In the genomic region with DNA sequence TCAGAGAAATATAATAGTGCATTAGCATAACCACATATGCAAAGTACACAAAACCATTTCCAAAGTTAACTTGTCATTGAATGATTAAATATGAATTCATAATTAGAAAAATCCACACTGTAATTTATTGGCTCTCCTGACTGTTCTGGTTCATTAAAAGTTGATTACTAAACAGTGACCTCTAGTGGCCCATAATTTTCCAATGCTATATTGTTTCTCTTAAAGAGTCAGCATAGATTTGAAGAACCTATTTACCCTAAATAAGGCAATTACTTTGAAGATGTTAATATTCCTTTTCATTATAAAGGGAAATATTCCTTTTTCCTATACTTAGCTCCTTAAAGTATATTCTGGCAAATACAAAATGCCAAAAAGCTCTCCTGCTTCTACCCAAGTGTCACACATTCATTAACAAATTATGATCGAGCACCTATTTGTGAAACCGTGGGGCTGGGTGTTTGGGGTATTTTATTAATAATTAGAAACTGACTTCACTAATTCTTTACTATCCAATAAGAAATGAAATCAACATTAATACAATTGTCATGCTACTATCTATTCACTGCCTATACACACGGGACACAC, we compare ENCODE assay signal across 8 cellular contexts.
A peak's percentile ranks its signal among the peaks of the same experiment; 100 is the strongest.
DNase-seq lines count a peak whose midpoint lies in the region; ATAC-seq, FAIRE-seq and TF ChIP-seq lines count a peak whose summit lies in the region.

No MANE protein-coding gene starts in this region.

- ATAC-seq in CD8-positive, alpha-beta T cell = no peak
- peak; percentile 63 for ATAC-seq in mucosa of descending colon
- no peak for ATAC-seq in stimulated activated naive CD8-positive, alpha-beta T cell treated with anti-CD3 and anti-CD28 coated beads, Interleukin-15, Interleukin-2, amounts not matched to agents 100 U/mL and 50 U/mL, for 24 hours

- no peak overlapping the region for H3K27ac Mint-ChIP-seq in CD8-positive, alpha-beta T cell

- no peak overlapping the region for H3K4me2 ChIP-seq in OCI-LY7 (ENCODE audit: low read length)

- H3K36me3 ChIP-seq in CD8-positive, alpha-beta T cell (ENCODE audit: insufficient read depth, low read length) = no peaks in the 10 kb centered on the region
- H3K36me3 ChIP-seq in OCI-LY7 (ENCODE audit: insufficient read depth, low read length) = no peaks in the 10 kb centered on the region
- H3K36me3 ChIP-seq in mucosa of descending colon (ENCODE audit: low read depth) = no peaks in the 10 kb centered on the region

- TF ChIP-seq CTCF in CD8-positive, alpha-beta T cell (IDR thresholded peaks at IDR 0.05) = peak; percentile 69
- TF ChIP-seq CTCF in OCI-LY7 (conservative IDR thresholded peaks at IDR 0.05; ENCODE audit: low read length) (peak; percentile 92), mucosa of descending colon (IDR thresholded peaks at IDR 0.05) (peak; percentile 33)

- H3K9me2 ChIP-seq in OCI-LY7 (ENCODE audit: insufficient read depth, low read length) = no peaks in the 10 kb centered on the region

- H3K9me3 Mint-ChIP-seq in CD8-positive, alpha-beta T cell = no peaks in the 10 kb centered on the region

- H3K4me3 Mint-ChIP-seq in CD8-positive, alpha-beta T cell = no peak overlapping the region

- no peaks in the 10 kb centered on the region; the same call in 1 of the 2 replicates for H4K20me1 ChIP-seq in OCI-LY7 (ENCODE audit: insufficient read depth, low read length)

- H3K27ac ChIP-seq in CD8-positive, alpha-beta T cell (ENCODE audit: low read depth, low read length) = no peak overlapping the region
- no peak overlapping the region for H3K27ac ChIP-seq in OCI-LY7 (ENCODE audit: low read depth, low read length, poor library complexity, severe bottlenecking)

- POLR2A ChIA-PET in CD8-positive, alpha-beta T cell (lab: Charles Lee) = no interaction called here
- POLR2A ChIA-PET in OCI-LY7 (lab: Charles Lee) = interaction anchor here (0.7 kb wide), 1 partner anchor 1712 kb away, joined by 4 read pairs; no protein-coding TSS in a partner anchor

- no peaks in the 10 kb centered on the region for H3K4me1 Mint-ChIP-seq in CD8-positive, alpha-beta T cell (ENCODE audit: low read depth)

- no TSS peak for BruUV-seq in OCI-LY7 (replicated peaks; lab: Mats Ljungman, UMichigan)

- peak; percentile 60 for TF ChIP-seq RAD21 in Ishikawa (IDR thresholded peaks at IDR 0.05; ENCODE audit: low read depth)

- no peak for DNase-seq in CD8-positive, alpha-beta T cell
- DNase-seq in OCI-LY7 (ENCODE audit: low spot score) (peak; percentile 35), mucosa of descending colon (peak in 1 of 3 donors; percentile 34), HK-2 (ENCODE audit: unreplicated experiment) (no peak)
- no peak for DNase-seq in activated CD4-positive, CD25-positive, alpha-beta regulatory T cell treated with anti-CD3 and anti-CD28 coated beads, Interleukin-2, amount 50 U/mL, for 72 hours
- no peak for DNase-seq in stimulated activated naive CD8-positive, alpha-beta T cell treated with anti-CD3 and anti-CD28 coated beads, Interleukin-15, Interleukin-2, amounts not matched to agents 100 U/mL and 50 U/mL, for 24 hours

- peaks cover 10% of the 10 kb centered on the region for H3K36me3 Mint-ChIP-seq in CD8-positive, alpha-beta T cell

- H2AFZ ChIP-seq in OCI-LY7 (ENCODE audit: low read length) = no peak overlapping the region

- H3K4me1 ChIP-seq in CD8-positive, alpha-beta T cell (ENCODE audit: insufficient read depth, low read length) = no peaks in the 10 kb centered on the region
- H3K4me1 ChIP-seq in OCI-LY7 (ENCODE audit: insufficient read depth, low read length, poor library complexity, severe bottlenecking) (no peaks in the 10 kb centered on the region), mucosa of descending colon (ENCODE audit: low read depth) (no peaks in the 10 kb centered on the region)

- intact Hi-C loops in CD8-positive, alpha-beta T cell (cut with DNase I, micrococcal nuclease) = loop anchor here in 1 of 2 experiments (1.0 to 5.0 kb wide), 2 partner anchors 364 to 380 kb away; no protein-coding TSS in a partner anchor
- intact Hi-C loops in OCI-LY7 (cut with micrococcal nuclease; ENCODE audit: unreplicated experiment) = no loop called here
- intact Hi-C loops in mucosa of descending colon (cut with DNase I, micrococcal nuclease) = loop anchor here (5.0 to 10.0 kb wide), 3 partner anchors 342 to 369 kb away; no protein-coding TSS in a partner anchor

- no peak for TF ChIP-seq EP300 in Ishikawa (IDR thresholded peaks at IDR 0.05; ENCODE audit: borderline replicate concordance)

- H3K27me3 Mint-ChIP-seq in CD8-positive, alpha-beta T cell (ENCODE audit: low read depth) = no peaks in the 10 kb centered on the region

- no peaks in the 10 kb centered on the region for H3K9me3 ChIP-seq in CD8-positive, alpha-beta T cell (ENCODE audit: low read length)
- H3K9me3 ChIP-seq in OCI-LY7 (ENCODE audit: low read length) = no peaks in the 10 kb centered on the region
- H3K9me3 ChIP-seq in mucosa of descending colon = no peaks in the 10 kb centered on the region

- CTCF ChIA-PET in CD8-positive, alpha-beta T cell (lab: Charles Lee) = interaction anchor here (0.6 to 3.5 kb wide), 8 partner anchors 10 to 1990 kb away, joined by 3 to 12 read pairs (median 3); no protein-coding TSS in a partner anchor
- CTCF ChIA-PET in OCI-LY7 (lab: Charles Lee; ENCODE audit: unreplicated experiment) = no interaction called here

- no peak overlapping the region for H3K4me3 ChIP-seq in CD8-positive, alpha-beta T cell (ENCODE audit: low read depth, low read length)
- H3K4me3 ChIP-seq in OCI-LY7 (ENCODE audit: low read depth, low read length, poor library complexity, severe bottlenecking) (no peak overlapping the region), mucosa of descending colon (no peak overlapping the region)

- FAIRE-seq in endometrium (lab: Jason Lieb, UNC) = peak; percentile 91

- no peaks in the 10 kb centered on the region for H3K79me2 ChIP-seq in OCI-LY7 (ENCODE audit: insufficient read depth, low read depth, low read length)

- H3K27me3 ChIP-seq in CD8-positive, alpha-beta T cell (ENCODE audit: insufficient read depth, low read length) = no peaks in the 10 kb centered on the region

TF ChIP-seq in Ishikawa, 13 proteins besides CTCF, POLR2A, EP300 and RAD21:
- TF ChIP-seq NFIC (IDR thresholded peaks at IDR 0.05) (no peak), ZBTB7A (IDR thresholded peaks at IDR 0.05; ENCODE audit: low read depth) (no peak), CEBPB (IDR thresholded peaks at IDR 0.05) (no peak), FOXM1 (IDR thresholded peaks at IDR 0.05; ENCODE audit: borderline replicate concordance, low read depth) (no peak), TEAD4 (IDR thresholded peaks at IDR 0.05) (no peak), CREB1 (IDR thresholded peaks at IDR 0.05; ENCODE audit: low read depth) (no peak), TCF12 (IDR thresholded peaks at IDR 0.05; ENCODE audit: low read depth) (no peak), TAF1 (IDR thresholded peaks at IDR 0.05; ENCODE audit: low read depth) (no peak), YY1 (IDR thresholded peaks at IDR 0.05; ENCODE audit: low read depth) (no peak), REST (IDR thresholded peaks at IDR 0.05; ENCODE audit: low read depth) (no peak), EGR1 (IDR thresholded peaks at IDR 0.05) (no peak)
- TF ChIP-seq, protein P1, sequence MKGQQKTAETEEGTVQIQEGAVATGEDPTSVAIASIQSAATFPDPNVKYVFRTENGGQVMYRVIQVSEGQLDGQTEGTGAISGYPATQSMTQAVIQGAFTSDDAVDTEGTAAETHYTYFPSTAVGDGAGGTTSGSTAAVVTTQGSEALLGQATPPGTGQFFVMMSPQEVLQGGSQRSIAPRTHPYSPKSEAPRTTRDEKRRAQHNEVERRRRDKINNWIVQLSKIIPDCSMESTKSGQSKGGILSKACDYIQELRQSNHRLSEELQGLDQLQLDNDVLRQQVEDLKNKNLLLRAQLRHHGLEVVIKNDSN (IDR thresholded peaks at IDR 0.05) = no peak
- TF ChIP-seq, protein P2, sequence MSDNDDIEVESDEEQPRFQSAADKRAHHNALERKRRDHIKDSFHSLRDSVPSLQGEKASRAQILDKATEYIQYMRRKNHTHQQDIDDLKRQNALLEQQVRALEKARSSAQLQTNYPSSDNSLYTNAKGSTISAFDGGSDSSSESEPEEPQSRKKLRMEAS (IDR thresholded peaks at IDR 0.05) = no peak

Comparison
In these comparisons a context has a peak if more than half of its experiments do, and no peak if none do; other contexts are left out.
1. CTCF ChIP-seq: peak in every context shown above with its lines; median percentile 92 in OCI-LY7; 69 in CD8-positive, alpha-beta T cell; 33 in mucosa of descending colon.